ENCODE assay signal across 25 cellular contexts in the genomic region with DNA sequence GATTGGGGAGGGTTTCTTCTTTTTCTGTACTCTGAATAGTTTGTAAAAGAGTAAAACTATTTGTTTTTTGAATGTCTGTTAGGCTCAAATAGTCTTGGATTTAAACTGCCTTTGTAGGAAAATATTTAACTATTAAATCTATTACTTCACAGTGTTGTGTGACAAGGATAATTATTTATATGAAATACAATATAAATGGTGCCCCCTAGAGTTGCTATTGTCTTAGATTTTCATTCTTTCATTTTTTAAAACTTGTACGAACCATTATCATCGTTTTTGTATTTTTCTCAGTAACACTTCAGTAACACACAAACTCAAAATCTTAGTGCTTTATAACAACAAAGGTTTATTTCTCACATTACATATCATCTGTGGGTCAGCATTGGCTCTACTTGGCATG. TPM values are rescaled to one million over a fixed set of nuclear protein-coding genes. Genes with fewer than 3 reads are reported as not detected.
A peak's percentile ranks its signal among the peaks of the same experiment; 100 is the strongest.
DNase-seq lines count a peak whose midpoint lies in the region; ATAC-seq, FAIRE-seq and TF ChIP-seq lines count a peak whose summit lies in the region.
"Had no signal": no experiment of that assay in that cellular context is flagged by ENCODE, and none has a peak within 500 bp of the region (broad histone marks: within the 10 kb centered on the region; RNA-seq: fewer than 3 reads in every experiment).

No MANE protein-coding gene starts in this region.

- no peaks in the 10 kb centered on the region for H3K79me2 ChIP-seq in Karpas-422 (ENCODE audit: low read length)

- no peaks in the 10 kb centered on the region for H4K20me1 ChIP-seq in Karpas-422 (ENCODE audit: insufficient read depth, low read depth, low read length)

- H3K4me1 ChIP-seq in Karpas-422 (ENCODE audit: low read length): no peaks in the 10 kb centered on the region
- no peaks in the 10 kb centered on the region for H3K4me1 ChIP-seq in RWPE2 (ENCODE audit: insufficient read depth, poor library complexity, severe bottlenecking)
- no peaks in the 10 kb centered on the region for H3K4me1 ChIP-seq in small intestine (ENCODE audit: control insufficient read depth in 2 of 2, insufficient read depth in 1 of 2, low read depth in 1 of 2, low read length in 1 of 2)
- H3K4me1 ChIP-seq: HAP-1, lower lobe of right lung, sigmoid colon had no signal

- H3K4me2 ChIP-seq in Karpas-422 (ENCODE audit: low read depth, low read length, poor library complexity, severe bottlenecking): peak overlapping the region; percentile 42

- H3K27me3 ChIP-seq in BJ (ENCODE audit: control insufficient read depth, insufficient read depth, low read length) (no peaks in the 10 kb centered on the region), Karpas-422 (ENCODE audit: low read length) (no peaks in the 10 kb centered on the region), RWPE2 (ENCODE audit: insufficient read depth, poor library complexity, severe bottlenecking) (no peaks in the 10 kb centered on the region), small intestine (ENCODE audit: control insufficient read depth in 2 of 2, insufficient read depth in 2 of 2, low read length in 2 of 2) (no peaks in the 10 kb centered on the region)
- H3K27me3 ChIP-seq: sigmoid colon had no signal

- H3K9me3 ChIP-seq in Karpas-422 (ENCODE audit: low read length) (no peaks in the 10 kb centered on the region), RWPE2 (ENCODE audit: severe bottlenecking) (no peaks in the 10 kb centered on the region), small intestine (ENCODE audit: control insufficient read depth, low read depth) (no peaks in the 10 kb centered on the region)
- H3K9me3 ChIP-seq: HAP-1, lower lobe of right lung, sigmoid colon had no signal

- no peak overlapping the region for H3K9ac ChIP-seq in Karpas-422 (ENCODE audit: low read length)

- POLR2A ChIA-PET in BJ (lab: Charles Lee): no interaction called here

- no peaks in the 10 kb centered on the region for H3K36me3 ChIP-seq in BJ (ENCODE audit: control insufficient read depth, insufficient read depth, low read length)
- no peaks in the 10 kb centered on the region for H3K36me3 ChIP-seq in Karpas-422 (ENCODE audit: insufficient read depth, low read length)
- no peaks in the 10 kb centered on the region for H3K36me3 ChIP-seq in RWPE2 (ENCODE audit: low read depth)
- H3K36me3 ChIP-seq in small intestine (ENCODE audit: control insufficient read depth in 2 of 2, insufficient read depth in 2 of 2, low read length in 2 of 2): no peaks in the 10 kb centered on the region
- H3K36me3 ChIP-seq: HAP-1, lower lobe of right lung, sigmoid colon, WERI-Rb-1 had no signal

- no peaks in the 10 kb centered on the region for H3K9me2 ChIP-seq in Karpas-422 (replicated peaks; ENCODE audit: insufficient read depth, low read length)

- H3K4me3 ChIP-seq in BJ (ENCODE audit: low read depth, low read length) (no peak overlapping the region), Karpas-422 (ENCODE audit: low read length) (no peak overlapping the region), RWPE2 (ENCODE audit: severe bottlenecking) (no peak overlapping the region), fibroblast of pulmonary artery (replicated peaks; ENCODE audit: low read depth, low read length) (no peak overlapping the region), small intestine (ENCODE audit: low read depth in 1 of 2, low read length in 2 of 2) (no peak overlapping the region)
- H3K4me3 ChIP-seq: HAP-1, lower lobe of right lung, sigmoid colon had no signal

- no peak for ATAC-seq in RWPE2 (ENCODE audit: low read depth)
- ATAC-seq: lower lobe of right lung had no signal

- DNase-seq in BJ (ENCODE audit: low read depth) (no peak), Karpas-422 (no peak), RWPE2 (ENCODE audit: low spot score) (no peak), fibroblast of pulmonary artery (ENCODE audit: low read depth) (peak; percentile 6), COLO668 (lab: John Stamatoyannopoulos, UW; ENCODE audit: unreplicated experiment) (no peak), OCI-M2 (lab: John Stamatoyannopoulos, UW; ENCODE audit: unreplicated experiment) (no peak), small intestine (no peak)
- no peak for DNase-seq in stimulated activated CD4-positive, alpha-beta T cell treated with anti-CD3 and anti-CD28 coated beads, Interleukin-1b, Interleukin-23, amount 100 ng/mL, for 48 hours
- DNase-seq: activated CD4-positive, alpha-beta T cell treated with anti-CD3 and anti-CD28 coated beads, Interleukin-2, amount 50 U/mL, for 48 hours; activated naive CD4-positive, alpha-beta T cell treated with anti-CD3 and anti-CD28 coated beads, Interleukin-2, amount 50 U/mL, for 16 hours; cortex of kidney; EL; KG1; lower lobe of right lung; NCI-H1436 treated with DMSO at 0.1 percent for 48 hours; Right ventricle myocardium superior; sigmoid colon; stimulated activated CD4-positive, alpha-beta T cell treated with anti-CD3 and anti-CD28 coated beads, Interleukin-2, amount 100 ng/mL, for 48 hours; T-helper 1 cell; WERI-Rb-1 had no signal

- FAIRE-seq in small intestine (lab: Jason Lieb, UNC): no peak
- FAIRE-seq: astrocyte had no signal

- WGBS in small intestine, 3 donors: 22 to 57% (median 38%) methylated on average over 2 of the region's 2 CpGs

- TF ChIP-seq CTCF in BJ (IDR thresholded peaks at IDR 0.05; ENCODE audit: insufficient read depth, low read depth, low read length): 0 out of 2 replicates have a peak, but pooled peaks have one; percentile 10
- peak; percentile 41 for TF ChIP-seq CTCF in RWPE2 (IDR thresholded peaks at IDR 0.05; ENCODE audit: poor library complexity, severe bottlenecking)
- TF ChIP-seq CTCF in fibroblast of pulmonary artery (IDR thresholded peaks at IDR 0.05; ENCODE audit: low read length, missing control alignments): peak; percentile 14

- CTCF ChIA-PET in BJ (lab: Yijun Ruan, JAX): interaction anchor here (0.6 to 1.6 kb wide), 4 partner anchors 14 to 365 kb away, joined by 3 to 6 read pairs (median 4); no protein-coding TSS in a partner anchor

- H2AFZ ChIP-seq in Karpas-422 (ENCODE audit: low read length): no peak overlapping the region

- H3K27ac ChIP-seq in Karpas-422 (ENCODE audit: low read length) (no peak overlapping the region), RWPE2 (ENCODE audit: poor library complexity, severe bottlenecking) (no peak overlapping the region), small intestine (ENCODE audit: low read depth in 1 of 2, low read length in 1 of 2) (no peak overlapping the region)
- H3K27ac ChIP-seq: epithelial cell of prostate, lower lobe of right lung, sigmoid colon, WERI-Rb-1 had no signal

RNA-seq across cellular contexts. Expression of a gene that starts 37.4 kb away (rescaled TPM):
- polyA plus RNA-seq in BJ (2011; rRNA removed) (not detected in 2 replicates), small intestine (not detected)
- not detected in 2 replicates for polyA minus RNA-seq in BJ (2011; rRNA and poly(A)+ RNA removed)
- total RNA-seq in Karpas-422 (2014; rRNA removed; shearing (Covaris generic); ENCODE audit: low replicate concordance): not detected in 2 replicates
- total RNA-seq: astrocyte, lower lobe of right lung, Right ventricle myocardium superior, sigmoid colon, subcutaneous adipose tissue, urinary bladder had no signal
- polyA plus RNA-seq: sigmoid colon, urinary bladder had no signal
